1 cellular context compared by ENCODE assay signal in the genomic region with DNA sequence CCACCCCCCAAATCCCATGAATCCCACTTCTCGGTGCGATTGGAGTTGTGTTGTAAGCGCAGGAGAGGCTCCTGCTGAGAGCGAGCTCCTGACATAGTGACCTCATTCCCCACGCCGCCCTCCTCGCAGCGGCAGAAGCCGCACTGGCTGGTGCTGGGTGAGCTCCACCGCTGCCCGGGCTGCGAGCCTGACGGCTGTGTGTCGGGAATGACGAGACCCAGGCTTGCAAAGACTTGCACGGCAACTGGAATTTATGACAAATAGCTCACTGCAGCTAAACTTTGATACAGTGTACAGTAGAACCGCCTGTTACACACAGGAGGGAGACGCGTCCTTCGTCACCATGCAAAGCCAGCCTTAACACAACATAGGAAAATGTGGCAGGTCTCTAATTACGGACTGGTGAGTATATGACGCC.
A peak's percentile ranks its signal among the peaks of the same experiment; 100 is the strongest.
TF ChIP-seq lines count a peak whose summit lies in the region.

No MANE protein-coding gene starts in this region.

TF ChIP-seq in SK-N-SH, 30 proteins besides CTCF, POLR2A, EP300 and RAD21 (continued from another document):
- TF ChIP-seq, protein P1, sequence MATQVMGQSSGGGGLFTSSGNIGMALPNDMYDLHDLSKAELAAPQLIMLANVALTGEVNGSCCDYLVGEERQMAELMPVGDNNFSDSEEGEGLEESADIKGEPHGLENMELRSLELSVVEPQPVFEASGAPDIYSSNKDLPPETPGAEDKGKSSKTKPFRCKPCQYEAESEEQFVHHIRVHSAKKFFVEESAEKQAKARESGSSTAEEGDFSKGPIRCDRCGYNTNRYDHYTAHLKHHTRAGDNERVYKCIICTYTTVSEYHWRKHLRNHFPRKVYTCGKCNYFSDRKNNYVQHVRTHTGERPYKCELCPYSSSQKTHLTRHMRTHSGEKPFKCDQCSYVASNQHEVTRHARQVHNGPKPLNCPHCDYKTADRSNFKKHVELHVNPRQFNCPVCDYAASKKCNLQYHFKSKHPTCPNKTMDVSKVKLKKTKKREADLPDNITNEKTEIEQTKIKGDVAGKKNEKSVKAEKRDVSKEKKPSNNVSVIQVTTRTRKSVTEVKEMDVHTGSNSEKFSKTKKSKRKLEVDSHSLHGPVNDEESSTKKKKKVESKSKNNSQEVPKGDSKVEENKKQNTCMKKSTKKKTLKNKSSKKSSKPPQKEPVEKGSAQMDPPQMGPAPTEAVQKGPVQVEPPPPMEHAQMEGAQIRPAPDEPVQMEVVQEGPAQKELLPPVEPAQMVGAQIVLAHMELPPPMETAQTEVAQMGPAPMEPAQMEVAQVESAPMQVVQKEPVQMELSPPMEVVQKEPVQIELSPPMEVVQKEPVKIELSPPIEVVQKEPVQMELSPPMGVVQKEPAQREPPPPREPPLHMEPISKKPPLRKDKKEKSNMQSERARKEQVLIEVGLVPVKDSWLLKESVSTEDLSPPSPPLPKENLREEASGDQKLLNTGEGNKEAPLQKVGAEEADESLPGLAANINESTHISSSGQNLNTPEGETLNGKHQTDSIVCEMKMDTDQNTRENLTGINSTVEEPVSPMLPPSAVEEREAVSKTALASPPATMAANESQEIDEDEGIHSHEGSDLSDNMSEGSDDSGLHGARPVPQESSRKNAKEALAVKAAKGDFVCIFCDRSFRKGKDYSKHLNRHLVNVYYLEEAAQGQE (IDR thresholded peaks at IDR 0.05; ENCODE audit: low read depth, low read length) = no peak
- no peak for TF ChIP-seq TEAD4 (IDR thresholded peaks at IDR 0.05; ENCODE audit: borderline replicate concordance, insufficient read depth)
- TF ChIP-seq GATA2 (CRISPR knock-in tag; IDR thresholded peaks at IDR 0.05) = no peak
- no peak for TF ChIP-seq YY1 (IDR thresholded peaks at IDR 0.05; ENCODE audit: low read depth)
- TF ChIP-seq FOSL2 (IDR thresholded peaks at IDR 0.05; ENCODE audit: borderline replicate concordance, low read depth) = no peak
- TF ChIP-seq MEF2A (IDR thresholded peaks at IDR 0.05; ENCODE audit: borderline replicate concordance, low read depth) = no peak
- peak; percentile 71 for TF ChIP-seq TCF12 (IDR thresholded peaks at IDR 0.05)
- no peak for TF ChIP-seq ELF1 (IDR thresholded peaks at IDR 0.05)
- no peak for TF ChIP-seq EZH2phosphoT487 (IDR thresholded peaks at IDR 0.05; ENCODE audit: borderline replicate concordance, low read depth)
- TF ChIP-seq, protein P2, sequence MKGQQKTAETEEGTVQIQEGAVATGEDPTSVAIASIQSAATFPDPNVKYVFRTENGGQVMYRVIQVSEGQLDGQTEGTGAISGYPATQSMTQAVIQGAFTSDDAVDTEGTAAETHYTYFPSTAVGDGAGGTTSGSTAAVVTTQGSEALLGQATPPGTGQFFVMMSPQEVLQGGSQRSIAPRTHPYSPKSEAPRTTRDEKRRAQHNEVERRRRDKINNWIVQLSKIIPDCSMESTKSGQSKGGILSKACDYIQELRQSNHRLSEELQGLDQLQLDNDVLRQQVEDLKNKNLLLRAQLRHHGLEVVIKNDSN (IDR thresholded peaks at IDR 0.05; ENCODE audit: borderline replicate concordance, low read depth) = no peak
- TF ChIP-seq GABPA (IDR thresholded peaks at IDR 0.05; ENCODE audit: low read depth) = no peak
- no peak for TF ChIP-seq SMC3 (IDR thresholded peaks at IDR 0.05; ENCODE audit: low read depth, low read length)
- TF ChIP-seq JUND (IDR thresholded peaks at IDR 0.05) = no peak; the same call in 1 of the 2 replicates
- TF ChIP-seq MXI1 (IDR thresholded peaks at IDR 0.05; ENCODE audit: low read depth, low read length) = peak; percentile 88
- TF ChIP-seq NFIC (IDR thresholded peaks at IDR 0.05; ENCODE audit: borderline replicate concordance) = no peak
- TF ChIP-seq, protein P3, sequence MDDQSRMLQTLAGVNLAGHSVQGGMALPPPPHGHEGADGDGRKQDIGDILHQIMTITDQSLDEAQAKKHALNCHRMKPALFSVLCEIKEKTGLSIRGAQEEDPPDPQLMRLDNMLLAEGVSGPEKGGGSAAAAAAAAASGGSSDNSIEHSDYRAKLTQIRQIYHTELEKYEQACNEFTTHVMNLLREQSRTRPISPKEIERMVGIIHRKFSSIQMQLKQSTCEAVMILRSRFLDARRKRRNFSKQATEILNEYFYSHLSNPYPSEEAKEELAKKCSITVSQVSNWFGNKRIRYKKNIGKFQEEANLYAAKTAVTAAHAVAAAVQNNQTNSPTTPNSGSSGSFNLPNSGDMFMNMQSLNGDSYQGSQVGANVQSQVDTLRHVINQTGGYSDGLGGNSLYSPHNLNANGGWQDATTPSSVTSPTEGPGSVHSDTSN (IDR thresholded peaks at IDR 0.05) = peak; percentile 84
- no peak for TF ChIP-seq SIN3A (IDR thresholded peaks at IDR 0.05; ENCODE audit: borderline replicate concordance, low read depth, low read length)
- TF ChIP-seq NRF1 (IDR thresholded peaks at IDR 0.05; ENCODE audit: low read depth, low read length) = no peak
- TF ChIP-seq TAF1 (IDR thresholded peaks at IDR 0.05; ENCODE audit: borderline replicate concordance, low read depth, low read length) = no peak
- TF ChIP-seq RFX5 (IDR thresholded peaks at IDR 0.05; ENCODE audit: low read length) = no peak
- TF ChIP-seq RXRA (IDR thresholded peaks at IDR 0.05; ENCODE audit: borderline replicate concordance, low read depth) = peak; percentile 23; the same call in 1 of the 2 replicates
